ENCODE assay signal across 8 cellular contexts in the genomic region with DNA sequence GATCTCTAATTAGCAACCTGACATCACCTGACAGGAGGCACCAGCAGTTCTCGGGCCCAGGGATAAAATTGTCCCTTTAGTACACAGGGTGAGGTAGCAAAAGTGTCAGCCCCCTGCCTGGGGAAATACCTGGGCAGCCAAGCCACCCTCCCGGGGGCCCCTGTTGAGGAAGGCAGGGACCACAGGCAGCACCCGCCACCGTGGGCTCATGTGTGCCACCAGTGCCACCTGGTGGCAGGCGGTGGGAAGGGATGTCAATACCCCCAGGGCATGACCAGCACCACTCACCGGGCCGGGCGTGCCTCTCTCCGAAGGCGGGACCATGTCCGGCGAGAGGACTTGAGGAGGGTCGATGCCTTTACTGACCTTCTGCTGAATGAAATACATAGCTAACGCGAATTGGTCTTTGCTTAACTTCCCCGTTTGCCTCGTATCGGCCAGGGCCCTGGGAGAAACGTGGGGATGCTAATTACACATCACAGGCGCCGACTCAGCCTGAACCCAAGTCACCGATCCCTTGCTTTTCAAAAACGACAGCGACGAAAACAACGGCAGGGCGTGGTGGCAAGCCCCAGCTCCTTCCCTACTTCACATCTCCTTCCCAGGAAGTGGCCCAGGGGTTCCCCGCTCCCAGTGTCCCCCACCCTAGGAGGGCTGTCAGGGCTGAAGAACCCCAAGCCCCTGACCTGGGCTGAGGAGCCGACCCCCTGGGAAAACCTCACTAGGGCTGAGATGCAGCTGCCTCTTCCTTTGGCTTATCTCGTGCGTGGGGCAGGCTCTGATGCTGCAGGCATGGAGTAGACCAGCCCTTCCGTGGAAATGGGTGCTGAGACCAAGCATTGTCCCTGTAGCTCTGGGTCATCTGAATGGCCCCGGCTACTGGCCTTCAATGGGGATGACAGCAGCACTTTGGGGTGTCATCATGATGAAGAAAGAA. TPM values are rescaled to one million over a fixed set of nuclear protein-coding genes. Genes with fewer than 3 reads are reported as not detected.
DNase-seq lines count a peak whose midpoint lies in the region; ATAC-seq and FAIRE-seq lines count a peak whose summit lies in the region.

No MANE protein-coding gene starts in this region.

- H3K9me3 ChIP-seq in SJSA1 (replicated peaks) = no peaks in the 10 kb centered on the region

- H3K4me3 ChIP-seq in H7 (ENCODE audit: insufficient read depth, low read depth, low read length) = no peak overlapping the region
- H3K4me3 ChIP-seq in SJSA1 = no peak overlapping the region

- FAIRE-seq in urothelium cell line (lab: Jason Lieb, UNC) = no peak

- H3K4me1 ChIP-seq in SJSA1 (replicated peaks) = peaks cover 23% of the 10 kb centered on the region

- no peaks in the 10 kb centered on the region for H3K27me3 ChIP-seq in H7 (ENCODE audit: control insufficient read depth, insufficient read depth, low read length)
- no peaks in the 10 kb centered on the region for H3K27me3 ChIP-seq in SJSA1 (replicated peaks)

- H3K27ac ChIP-seq in SJSA1 = peak overlapping the region; percentile 58

- peak; percentile 69 for DNase-seq in CD1c-positive myeloid dendritic cell (ENCODE audit: extremely low spot score)
- DNase-seq in H7 = peak; percentile 98
- DNase-seq in SJSA1 (ENCODE audit: low read depth in 1 of 2, low spot score in 2 of 2) = peak; percentile 80 to 82
- peak; percentile 86 for DNase-seq in activated effector memory CD4-positive, alpha-beta T cell treated with anti-CD3 and anti-CD28 coated beads, Interleukin-2, amount 50 U/mL, for 16 hours
- peak; percentile 88 for DNase-seq in germinal center (ENCODE audit: low spot score)
- peak; percentile 29 for DNase-seq in pons (ENCODE audit: low spot score)
- DNase-seq in urothelium cell line (ENCODE audit: low spot score) = peak; percentile 72

- H3K36me3 ChIP-seq in H7 (replicated peaks; ENCODE audit: control insufficient read depth, insufficient read depth, low read length) (peaks cover 22% of the 10 kb centered on the region), SJSA1 (peaks cover 84% of the 10 kb centered on the region)

- no peak for ATAC-seq in GM19455 (IDR thresholded peaks at IDR 0.05; ENCODE audit: unreplicated experiment)

RNA-seq across cellular contexts. Expression of a gene that starts 53.8 kb away (rescaled TPM):
- 12.3 and 13.1 TPM in 2 replicates for total RNA-seq in H7 (2014; rRNA removed; shearing (Covaris generic))
- total RNA-seq in SJSA1 (2014; rRNA removed; shearing (Covaris generic)) = 6.8 and 8.2 TPM in 2 replicates

Comparison
In these comparisons a context has a peak if more than half of its experiments do, and no peak if none do; other contexts are left out.
1. DNase-seq: peak in every context shown above with its lines; median percentile 98 in H7; 88 in germinal center; 86 in activated effector memory CD4-positive, alpha-beta T cell treated with anti-CD3 and anti-CD28 coated beads, Interleukin-2, amount 50 U/mL, for 16 hours; 81 in SJSA1; 72 in urothelium cell line; 69 in CD1c-positive myeloid dendritic cell; 29 in pons.